In the genomic region with DNA sequence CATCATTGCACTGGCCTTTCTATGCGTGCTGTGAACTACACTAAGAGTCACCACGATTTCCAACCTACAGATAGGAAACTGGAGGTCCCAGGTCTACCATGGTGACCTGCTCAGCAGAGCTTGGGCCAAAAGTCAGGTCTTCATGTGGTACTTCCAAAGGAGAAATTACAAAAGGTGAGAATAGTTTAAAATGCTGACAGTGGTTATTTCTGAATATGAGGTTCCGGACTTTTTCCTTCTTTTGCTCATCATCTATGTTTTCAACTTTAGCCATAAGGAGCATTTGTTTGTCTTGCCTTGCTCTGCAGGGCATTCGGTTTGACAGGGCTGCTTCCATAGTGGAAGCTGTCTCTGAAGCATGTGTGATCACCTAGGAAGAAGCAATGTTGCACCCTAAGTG, we compare ENCODE assay signal across 10 cellular contexts.
"Had no signal": no experiment of that assay in that cellular context is flagged by ENCODE, and none has a peak within 500 bp of the region (broad histone marks: within the 10 kb centered on the region; RNA-seq: fewer than 3 reads in every experiment).

No MANE protein-coding gene starts in this region.

- H2AFZ ChIP-seq: GM23248 had no signal

- H3K4me1 ChIP-seq: HAP-1 had no signal

- FAIRE-seq: HTR-8/SVneo had no signal

- H3K9ac ChIP-seq: GM23248, KMS-11 had no signal

- ATAC-seq: HCT116 had no signal

- H3K36me3 ChIP-seq: HAP-1 had no signal

- DNase-seq: GM23248, GOT3, H7, HFFc6, Karpas-422, KBM-7 had no signal

- H3K27ac ChIP-seq: GM23248, KMS-11 had no signal

- H3K4me2 ChIP-seq: KMS-11 had no signal

- H3K4me3 ChIP-seq: GM23248, HAP-1 had no signal
